In the genomic region with DNA sequence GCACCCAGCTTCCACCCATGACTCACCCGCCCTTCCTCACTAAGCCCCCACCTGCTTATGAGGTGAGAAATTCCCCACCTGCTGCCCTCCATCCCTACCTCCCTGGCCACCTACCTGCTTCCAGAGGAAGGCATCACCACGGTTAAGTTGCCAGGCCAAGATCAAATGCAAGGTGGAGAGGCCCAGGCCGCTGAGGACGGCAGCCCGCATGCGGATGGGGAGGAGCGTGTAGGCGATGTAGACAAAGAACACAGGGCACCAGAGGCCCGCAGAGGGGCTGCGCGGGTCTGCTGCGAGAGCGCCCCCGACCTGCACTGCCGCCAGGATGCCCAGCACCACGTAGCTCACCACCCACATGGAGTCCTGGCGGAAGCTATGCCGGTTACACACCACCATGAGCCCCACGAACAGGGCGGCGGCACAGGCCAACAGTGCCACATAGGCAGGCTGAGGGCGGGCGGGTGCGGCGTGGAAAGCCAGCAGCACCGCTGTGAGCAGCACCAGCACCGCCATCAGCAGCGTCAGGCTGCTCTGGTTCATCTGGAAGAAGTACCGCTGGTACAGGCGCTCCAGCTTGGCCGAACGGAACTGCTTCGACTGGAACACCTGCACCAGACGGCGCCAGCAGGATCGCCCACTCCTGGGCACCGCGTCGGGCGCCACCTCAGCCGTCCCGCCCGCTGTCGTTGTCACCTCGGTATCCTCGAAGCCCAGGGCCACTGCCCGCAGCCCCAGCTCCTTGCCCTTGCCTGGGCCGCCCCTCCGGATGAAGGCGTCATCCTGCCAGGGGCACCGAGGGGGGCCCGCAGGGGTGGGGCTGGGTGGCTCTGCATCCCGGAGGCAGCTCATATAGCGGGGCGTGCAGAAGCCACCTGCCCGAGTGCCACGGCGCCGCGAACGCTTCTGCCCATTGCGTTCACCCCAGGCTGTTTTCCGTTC, we compare ENCODE assay signal across 18 cellular contexts. TPM values are rescaled to one million over a fixed set of nuclear protein-coding genes. Genes with fewer than 3 reads are reported as not detected.
DNase-seq lines count a peak whose midpoint lies in the region; ATAC-seq and TF ChIP-seq lines count a peak whose summit lies in the region.
"Had no signal": no experiment of that assay in that cellular context is flagged by ENCODE, and none has a peak within 500 bp of the region (broad histone marks: within the 10 kb centered on the region; RNA-seq: fewer than 3 reads in every experiment).

No MANE protein-coding gene starts in this region.

- H3K27ac Mint-ChIP-seq in progenitor cell of endocrine pancreas = peak overlapping the region; percentile 18
- no peak overlapping the region for H3K27ac Mint-ChIP-seq in stimulated activated memory B cell treated with anti-CD40 and anti-IgM and Interleukin-4, amounts not matched to agents 10 μg/mL and 1 μg/mL and 100 μg/mL, for 72 hours
- H3K27ac Mint-ChIP-seq: CD8-positive, alpha-beta memory T cell had no signal

- H3K27me3 ChIP-seq in heart right ventricle = peaks cover 0 to 6% (median 0%) of the 10 kb centered on the region in 7 donors
- H3K27me3 ChIP-seq in right cardiac atrium (ENCODE audit: control insufficient read depth, insufficient read depth) = no peaks in the 10 kb centered on the region

- no peaks in the 10 kb centered on the region for H3K27me3 Mint-ChIP-seq in progenitor cell of endocrine pancreas
- H3K27me3 Mint-ChIP-seq in stimulated activated memory B cell treated with anti-CD40 and anti-IgM and Interleukin-4, amounts not matched to agents 10 μg/mL and 1 μg/mL and 100 μg/mL, for 72 hours = peaks cover 53% of the 10 kb centered on the region

- peaks cover 17% of the 10 kb centered on the region for H3K4me1 Mint-ChIP-seq in progenitor cell of endocrine pancreas (ENCODE audit: low read depth)
- peaks cover 6% of the 10 kb centered on the region for H3K4me1 Mint-ChIP-seq in stimulated activated memory B cell treated with anti-CD40 and anti-IgM and Interleukin-4, amounts not matched to agents 10 μg/mL and 1 μg/mL and 100 μg/mL, for 72 hours
- H3K4me1 Mint-ChIP-seq: CD8-positive, alpha-beta memory T cell had no signal

- no peak for DNase-seq in heart right ventricle
- DNase-seq in right cardiac atrium = no peak
- peak; percentile 57 for DNase-seq in islet precursor cell
- no peak for DNase-seq in progenitor cell of endocrine pancreas (ENCODE audit: low spot score, unreplicated experiment)
- no peak for DNase-seq in COR-L47 (lab: John Stamatoyannopoulos, UW)
- DNase-seq in NCI-H2107 (lab: John Stamatoyannopoulos, UW) = no peak
- DNase-seq: CD8-positive, alpha-beta memory T cell; HCEC 1CT; KBM-7; NCI-H1105; NCI-H2081; NCI-H510A; NCI-H748 treated with DMSO at 0.1 percent for 48 hours; NK-92 treated with Interleukin-12 subunit alpha and Interleukin-12 subunit beta, amount 100 ng/mL, for 24 hours; OCI-M1; SIG-M5 had no signal

- peak overlapping the region in 7 of 10 donors; percentile 78 to 99 (median 97) for H3K27ac ChIP-seq in heart right ventricle
- no peak overlapping the region for H3K27ac ChIP-seq in right cardiac atrium (ENCODE audit: low read length)
- peak overlapping the region; percentile 65; the same call in 1 of the 2 replicates for H3K27ac ChIP-seq in VCaP

- peaks cover 12% of the 10 kb centered on the region for H3K36me3 Mint-ChIP-seq in progenitor cell of endocrine pancreas (ENCODE audit: insufficient read depth)
- H3K36me3 Mint-ChIP-seq in stimulated activated memory B cell treated with anti-CD40 and anti-IgM and Interleukin-4, amounts not matched to agents 10 μg/mL and 1 μg/mL and 100 μg/mL, for 72 hours = no peaks in the 10 kb centered on the region
- H3K36me3 Mint-ChIP-seq: CD8-positive, alpha-beta memory T cell had no signal

- intact Hi-C loops in heart right ventricle (cut with DNase I) = no loop called here
- intact Hi-C loops in right cardiac atrium (cut with DNase I) = no loop called here

- H3K4me3 Mint-ChIP-seq in progenitor cell of endocrine pancreas (ENCODE audit: low read depth) = no peak overlapping the region
- H3K4me3 Mint-ChIP-seq in stimulated activated memory B cell treated with anti-CD40 and anti-IgM and Interleukin-4, amounts not matched to agents 10 μg/mL and 1 μg/mL and 100 μg/mL, for 72 hours = no peak overlapping the region
- H3K4me3 Mint-ChIP-seq: CD8-positive, alpha-beta memory T cell had no signal

- H3K4me1 ChIP-seq in heart right ventricle (peaks cover 33 to 98% (median 94%) of the 10 kb centered on the region in 9 donors), right cardiac atrium (ENCODE audit: control insufficient read depth, insufficient read depth, low read length) (peaks cover 29% of the 10 kb centered on the region)

- no peak for ATAC-seq in heart right ventricle
- no peak for ATAC-seq in right cardiac atrium
- no peak for ATAC-seq in stimulated activated memory B cell treated with anti-CD40 and anti-IgM and Interleukin-4, amounts not matched to agents 10 μg/mL and 1 μg/mL and 100 μg/mL, for 72 hours

- WGBS in heart right ventricle, 2 donors = 69 to 83% methylated on average over 60 to 63 of the region's 63 CpGs
- WGBS in right cardiac atrium = 78% methylated on average over 63 of the region's 63 CpGs

- H3K9me3 ChIP-seq in heart right ventricle (no peaks in the 10 kb centered on the region), right cardiac atrium (ENCODE audit: control insufficient read depth, low read length) (no peaks in the 10 kb centered on the region)

- H3K36me3 ChIP-seq in heart right ventricle = peaks cover 0 to 23% (median 4%) of the 10 kb centered on the region in 9 donors

- no peaks in the 10 kb centered on the region for H3K9me3 Mint-ChIP-seq in progenitor cell of endocrine pancreas (ENCODE audit: low read depth)
- H3K9me3 Mint-ChIP-seq in stimulated activated memory B cell treated with anti-CD40 and anti-IgM and Interleukin-4, amounts not matched to agents 10 μg/mL and 1 μg/mL and 100 μg/mL, for 72 hours = no peaks in the 10 kb centered on the region
- H3K9me3 Mint-ChIP-seq: CD8-positive, alpha-beta memory T cell had no signal

- H3K4me3 ChIP-seq in heart right ventricle (no peak overlapping the region), right cardiac atrium (ENCODE audit: low read length) (no peak overlapping the region)

- no peak for TF ChIP-seq CTCF in heart right ventricle (IDR thresholded peaks at IDR 0.05)
- TF ChIP-seq CTCF in VCaP (conservative IDR thresholded peaks at IDR 0.05) = no peak
- no peak for TF ChIP-seq CTCF in progenitor cell of endocrine pancreas (IDR thresholded peaks at IDR 0.05; ENCODE audit: unreplicated experiment)

RNA-seq across cellular contexts. Expression of gene ADCY6, which starts 6.2 kb away (rescaled TPM):
- total RNA-seq in heart right ventricle = 100 to 1,000 TPM in 8 of 10 donors, 10 to 100 TPM in 2; 84.4 to 144 (median 122) TPM
- polyA plus RNA-seq in heart right ventricle = 100 to 1,000 TPM in 1 of 2 donors, 10 to 100 TPM in 1; 35.3 to 123 TPM
- 100 to 1,000 TPM in 1 of 4 donors, 10 to 100 TPM in 3; 75.0 to 125 (median 96.6) TPM for total RNA-seq in right cardiac atrium
- polyA plus RNA-seq in right cardiac atrium = 51.4 TPM
- 120 and 128 TPM in 2 replicates for total RNA-seq in progenitor cell of endocrine pancreas
- polyA plus RNA-seq: CD8-positive, alpha-beta memory T cell had no signal

RNA-seq across cellular contexts. Expression of gene CACNB3, which starts 35.6 kb away (rescaled TPM):
- total RNA-seq in heart right ventricle (1 to 10 TPM; 2.2 to 7.8 (median 4.1) TPM), right cardiac atrium (1 to 10 TPM; 6.1 to 7.6 (median 7.1) TPM), progenitor cell of endocrine pancreas (72.3 and 73.9 TPM in 2 replicates)
- polyA plus RNA-seq in heart right ventricle (10 to 100 TPM in 1 of 2 donors, 1 to 10 TPM in 1; 4.3 to 13.5 TPM), right cardiac atrium (3.5 TPM)
